Comparison of ENCODE assay signal across 31 cellular contexts in genomic region chr7:101206665-101207042, GRCh38. TPM values are rescaled to one million over a fixed set of nuclear protein-coding genes. Genes with fewer than 3 reads are reported as not detected.
"Had no signal": no experiment of that assay in that cellular context is flagged by ENCODE, and none has a peak within 500 bp of the region (broad histone marks: within the 10 kb centered on the region; RNA-seq: fewer than 3 reads in every experiment).

No MANE protein-coding gene starts in this region.

- H3K4me2 ChIP-seq: SK-N-SH had no signal

- H3K4me1 ChIP-seq: breast epithelium had no signal

- FAIRE-seq: astrocyte, TTC549 had no signal

- H3K9ac ChIP-seq: SK-N-SH had no signal

- H3K27ac ChIP-seq: adrenal gland, body of pancreas, breast epithelium, SJSA1 had no signal

- ATAC-seq: activated CD4-positive, alpha-beta T cell treated with anti-CD3 and anti-CD28 coated beads for 36 hours; activated CD4-positive, CD25-positive, alpha-beta regulatory T cell treated with anti-CD3 and anti-CD28 coated beads, Interleukin-2, amount 50 U/mL, for 24 hours; activated CD8-positive, alpha-beta T cell treated with anti-CD3 and anti-CD28 coated beads, Interleukin-2, amount 10 ng/mL, durations not matched to agents 7 days and 5 days; activated naive CD4-positive, alpha-beta T cell treated with anti-CD3 and anti-CD28 coated beads, Interleukin-2, amount 50 U/mL, for 72 hours; body of pancreas; Panc1 had no signal

- H3K27ac Mint-ChIP-seq: activated CD4-positive, alpha-beta T cell treated with anti-CD3 and anti-CD28 coated beads for 36 hours; activated CD4-positive, alpha-beta T cell treated with anti-CD3 and anti-CD28 coated beads, Interleukin-2, amount 10 ng/mL, durations not matched to agents 7 days and 5 days; activated CD8-positive, alpha-beta T cell treated with anti-CD3 and anti-CD28 coated beads, Interleukin-2, amount 10 ng/mL, durations not matched to agents 7 days and 5 days; activated naive CD4-positive, alpha-beta T cell treated with anti-CD3 and anti-CD28 coated beads, Interleukin-2, amount 50 U/mL, for 72 hours; activated T-cell treated with anti-CD3 and anti-CD28 coated beads, Interleukin-2, amount 50 U/mL, for 24 hours; activated T-helper 2 cell treated with anti-CD3 and anti-CD28 coated beads, Interferon-gamma antibody, Interleukin-2, Interleukin-4, amounts not matched to agents 10 μg/mL and 5 μg/mL and 100 μg/mL, durations not matched to agents 14 hours and 24 hours and 36 hours; T-helper 1 cell treated with Interleukin-12 subunit alpha and Interleukin-12 subunit beta and Interleukin-4 antibody, amounts not matched to agents 30 μg/mL and 1 μg/mL, for 36 hours had no signal

- H3K9me3 Mint-ChIP-seq: activated CD4-positive, alpha-beta T cell treated with anti-CD3 and anti-CD28 coated beads, Interleukin-2, amount 10 ng/mL, durations not matched to agents 7 days and 5 days; activated naive CD4-positive, alpha-beta T cell treated with anti-CD3 and anti-CD28 coated beads, Interleukin-2, amount 50 U/mL, for 72 hours; activated T-cell treated with anti-CD3 and anti-CD28 coated beads, Interleukin-2, amount 50 U/mL, for 24 hours; activated T-helper 2 cell treated with anti-CD3 and anti-CD28 coated beads, Interferon-gamma antibody, Interleukin-2, Interleukin-4, amounts not matched to agents 10 μg/mL and 5 μg/mL and 100 μg/mL, durations not matched to agents 14 hours and 24 hours and 36 hours; T-helper 1 cell treated with Interleukin-12 subunit alpha and Interleukin-12 subunit beta and Interleukin-4 antibody, amounts not matched to agents 30 μg/mL and 1 μg/mL, for 36 hours; T-helper 2 cell treated with Interferon-gamma antibody and Interleukin-4, amounts not matched to agents 5 μg/mL and 100 μg/mL, for 36 hours had no signal

- H3K4me3 Mint-ChIP-seq: activated CD4-positive, alpha-beta T cell treated with anti-CD3 and anti-CD28 coated beads for 36 hours; activated CD4-positive, alpha-beta T cell treated with anti-CD3 and anti-CD28 coated beads, Interleukin-2, amount 10 ng/mL, durations not matched to agents 7 days and 5 days; activated CD8-positive, alpha-beta T cell treated with anti-CD3 and anti-CD28 coated beads, Interleukin-2, amount 10 ng/mL, durations not matched to agents 7 days and 5 days; activated T-cell treated with anti-CD3 and anti-CD28 coated beads, Interleukin-2, amount 50 U/mL, for 24 hours; T-helper 1 cell treated with Interleukin-12 subunit alpha and Interleukin-12 subunit beta and Interleukin-4 antibody, amounts not matched to agents 30 μg/mL and 1 μg/mL, for 36 hours; T-helper 2 cell treated with Interferon-gamma antibody and Interleukin-4, amounts not matched to agents 5 μg/mL and 100 μg/mL, for 36 hours had no signal

- DNase-seq: activated CD4-positive, alpha-beta T cell treated with anti-CD3 and anti-CD28 coated beads for 36 hours; activated CD4-positive, alpha-beta T cell treated with anti-CD3 and anti-CD28 coated beads, Interleukin-2, amount 10 ng/mL, durations not matched to agents 7 days and 5 days; activated CD4-positive, alpha-beta T cell treated with anti-CD3 and anti-CD28 coated beads, Interleukin-2, amount 50 U/mL, for 48 hours; activated CD8-positive, alpha-beta T cell treated with anti-CD3 and anti-CD28 coated beads, Interleukin-2, amount 10 ng/mL, durations not matched to agents 7 days and 5 days; activated gamma-delta T cell; activated naive CD4-positive, alpha-beta T cell treated with Interleukin-2 at 50 U/mL for 16 hours; activated T-cell treated with anti-CD3 and anti-CD28 coated beads, Interleukin-2, amount 50 U/mL, for 24 hours; adrenal gland; body of pancreas; cerebellar nuclear complex; NCI-H1092; NCI-H1436 treated with DMSO at 0.1 percent for 48 hours; NCI-H1694 treated with DMSO at 0.1 percent for 48 hours; NCI-H2029; NCI-H345; NCI-H524 treated with DMSO at 0.1 percent for 48 hours; SHP77 treated with DMSO at 0.1 percent for 48 hours; SK-N-SH had no signal

- H3K36me3 ChIP-seq: breast epithelium had no signal

- H3K4me3 ChIP-seq: adrenal gland, body of pancreas, breast epithelium, SJSA1 had no signal

- H3K9me3 ChIP-seq: adrenal gland, body of pancreas, breast epithelium, SK-N-SH had no signal

RNA-seq across cellular contexts. Expression of gene MOGAT3, which starts 5.8 kb away (rescaled TPM):
- total RNA-seq: activated CD4-positive, alpha-beta T cell treated with anti-CD3 and anti-CD28 coated beads for 36 hours; activated CD4-positive, alpha-beta T cell treated with anti-CD3 and anti-CD28 coated beads, Interleukin-2, amount 10 ng/mL, durations not matched to agents 7 days and 5 days; activated CD8-positive, alpha-beta T cell treated with anti-CD3 and anti-CD28 coated beads, Interleukin-2, amount 10 ng/mL, durations not matched to agents 7 days and 5 days; activated naive CD4-positive, alpha-beta T cell treated with anti-CD3 and anti-CD28 coated beads, Interleukin-2, amount 50 U/mL, for 72 hours; activated T-helper 2 cell treated with anti-CD3 and anti-CD28 coated beads, Interferon-gamma antibody, Interleukin-2, Interleukin-4, amounts not matched to agents 10 μg/mL and 5 μg/mL and 100 μg/mL, durations not matched to agents 14 hours and 24 hours and 36 hours; adrenal gland; astrocyte; body of pancreas; MCF 10A; NCI-H460; RPMI7951; SJSA1 had no signal
- polyA plus RNA-seq: adrenal gland, SK-N-SH had no signal

RNA-seq across cellular contexts. Expression of gene NAT16, which starts 26.6 kb away (rescaled TPM):
- total RNA-seq: activated CD4-positive, alpha-beta T cell treated with anti-CD3 and anti-CD28 coated beads for 36 hours; activated CD4-positive, alpha-beta T cell treated with anti-CD3 and anti-CD28 coated beads, Interleukin-2, amount 10 ng/mL, durations not matched to agents 7 days and 5 days; activated CD8-positive, alpha-beta T cell treated with anti-CD3 and anti-CD28 coated beads, Interleukin-2, amount 10 ng/mL, durations not matched to agents 7 days and 5 days; activated naive CD4-positive, alpha-beta T cell treated with anti-CD3 and anti-CD28 coated beads, Interleukin-2, amount 50 U/mL, for 72 hours; activated T-helper 2 cell treated with anti-CD3 and anti-CD28 coated beads, Interferon-gamma antibody, Interleukin-2, Interleukin-4, amounts not matched to agents 10 μg/mL and 5 μg/mL and 100 μg/mL, durations not matched to agents 14 hours and 24 hours and 36 hours; breast epithelium; MCF 10A; NCI-H460; RPMI7951; SJSA1 had no signal
- polyA plus RNA-seq: adrenal gland had no signal
